ENCODE assay signal across 1 cellular context in the genomic region with DNA sequence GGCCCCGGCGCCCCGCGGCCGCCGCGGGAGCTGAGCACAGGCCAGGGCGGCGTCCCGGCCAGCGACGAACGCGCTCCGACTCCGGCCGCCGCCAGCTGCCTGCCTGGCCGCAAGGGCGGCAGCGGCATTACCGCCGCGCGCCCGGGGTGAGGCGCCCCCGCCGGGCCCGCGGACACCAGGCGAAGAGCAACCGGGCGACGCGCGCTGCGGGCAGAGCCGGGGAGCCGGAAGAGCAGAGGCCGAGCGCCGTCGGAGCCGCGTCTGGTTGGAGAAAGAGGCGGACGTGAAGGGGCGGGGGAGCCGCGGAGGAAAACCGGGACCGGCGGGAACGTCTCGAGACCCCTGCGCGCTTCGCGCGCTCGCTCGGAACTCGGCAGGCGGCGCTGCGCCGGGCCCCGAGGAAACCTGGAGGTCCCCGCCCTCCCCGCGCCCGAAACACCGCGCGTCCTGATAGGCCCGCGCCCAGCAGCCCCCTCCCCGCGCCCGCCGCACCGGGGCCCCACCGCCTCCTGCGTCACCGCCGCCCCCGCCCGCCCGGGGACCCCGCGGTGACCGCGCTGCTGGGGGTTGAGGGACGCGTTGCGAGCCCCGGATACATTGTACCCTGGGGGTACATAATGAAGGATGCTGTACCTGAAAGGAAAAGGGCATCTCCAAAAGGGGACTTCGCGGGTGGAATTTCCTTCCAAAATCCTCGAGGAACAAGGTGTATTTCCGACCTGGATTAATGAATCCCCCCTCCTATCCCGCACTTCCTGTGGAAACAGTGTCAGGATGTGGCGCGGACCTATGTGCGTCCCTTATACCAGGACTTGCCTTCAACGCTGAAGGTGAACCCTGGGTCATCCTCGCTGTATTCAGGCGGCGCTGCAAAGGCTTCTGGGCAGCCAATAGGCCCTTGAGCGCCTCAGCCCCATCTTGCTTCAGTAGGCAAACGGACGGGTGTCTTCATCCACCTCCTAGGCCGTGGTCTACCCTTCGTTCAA.
TF ChIP-seq lines count a peak whose summit lies in the region.

No MANE protein-coding gene starts in this region.

TF ChIP-seq in HEK293, 187 proteins besides CTCF, POLR2A, EP300 and RAD21 (continued from another document and continues in another):
- TF ChIP-seq, protein P1, sequence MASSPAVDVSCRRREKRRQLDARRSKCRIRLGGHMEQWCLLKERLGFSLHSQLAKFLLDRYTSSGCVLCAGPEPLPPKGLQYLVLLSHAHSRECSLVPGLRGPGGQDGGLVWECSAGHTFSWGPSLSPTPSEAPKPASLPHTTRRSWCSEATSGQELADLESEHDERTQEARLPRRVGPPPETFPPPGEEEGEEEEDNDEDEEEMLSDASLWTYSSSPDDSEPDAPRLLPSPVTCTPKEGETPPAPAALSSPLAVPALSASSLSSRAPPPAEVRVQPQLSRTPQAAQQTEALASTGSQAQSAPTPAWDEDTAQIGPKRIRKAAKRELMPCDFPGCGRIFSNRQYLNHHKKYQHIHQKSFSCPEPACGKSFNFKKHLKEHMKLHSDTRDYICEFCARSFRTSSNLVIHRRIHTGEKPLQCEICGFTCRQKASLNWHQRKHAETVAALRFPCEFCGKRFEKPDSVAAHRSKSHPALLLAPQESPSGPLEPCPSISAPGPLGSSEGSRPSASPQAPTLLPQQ (tag by site-specific recombination; IDR thresholded peaks at IDR 0.05), result peak; percentile 56
- TF ChIP-seq, protein P2, sequence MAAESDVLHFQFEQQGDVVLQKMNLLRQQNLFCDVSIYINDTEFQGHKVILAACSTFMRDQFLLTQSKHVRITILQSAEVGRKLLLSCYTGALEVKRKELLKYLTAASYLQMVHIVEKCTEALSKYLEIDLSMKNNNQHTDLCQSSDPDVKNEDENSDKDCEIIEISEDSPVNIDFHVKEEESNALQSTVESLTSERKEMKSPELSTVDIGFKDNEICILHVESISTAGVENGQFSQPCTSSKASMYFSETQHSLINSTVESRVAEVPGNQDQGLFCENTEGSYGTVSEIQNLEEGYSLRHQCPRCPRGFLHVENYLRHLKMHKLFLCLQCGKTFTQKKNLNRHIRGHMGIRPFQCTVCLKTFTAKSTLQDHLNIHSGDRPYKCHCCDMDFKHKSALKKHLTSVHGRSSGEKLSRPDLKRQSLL (tag by site-specific recombination; IDR thresholded peaks at IDR 0.05), result no peak
- TF ChIP-seq KLF10 (tag by site-specific recombination; IDR thresholded peaks at IDR 0.05) (0 out of 2 replicates have a peak, but pooled peaks have one; percentile 39), ZNF514 (tag by site-specific recombination; IDR thresholded peaks at IDR 0.05) (no peak), ZFP69B (tag by site-specific recombination; IDR thresholded peaks at IDR 0.05) (no peak), ZBTB21 (tag by site-specific recombination; IDR thresholded peaks at IDR 0.05) (0 out of 2 replicates have a peak, but pooled peaks have one; percentile 18), TCF7L2 (IDR thresholded peaks at IDR 0.05; ENCODE audit: borderline replicate concordance, low read depth, low read length) (no peak), ZNF2 (tag by site-specific recombination; IDR thresholded peaks at IDR 0.05) (no peak), ZNF132 (tag by site-specific recombination; IDR thresholded peaks at IDR 0.05; ENCODE audit: borderline replicate concordance) (no peak), ZNF785 (tag by site-specific recombination; IDR thresholded peaks at IDR 0.05) (no peak), ZBTB7A (tag by site-specific recombination; IDR thresholded peaks at IDR 0.05; ENCODE audit: low read depth) (no peak), ZNF214 (tag by site-specific recombination; IDR thresholded peaks at IDR 0.05; ENCODE audit: borderline replicate concordance) (no peak), ZNF585B (tag by site-specific recombination; IDR thresholded peaks at IDR 0.05) (no peak), ZNF837 (tag by site-specific recombination; IDR thresholded peaks at IDR 0.05) (no peak), ZSCAN23 (tag by site-specific recombination; IDR thresholded peaks at IDR 0.05) (no peak), ZNF121 (tag by site-specific recombination; IDR thresholded peaks at IDR 0.05) (no peak), GLI2 (tag by site-specific recombination; IDR thresholded peaks at IDR 0.05; ENCODE audit: borderline replicate concordance, low read depth) (no peak), KLF16 (tag by site-specific recombination; IDR thresholded peaks at IDR 0.05) (no peak), KLF7 (tag by site-specific recombination; IDR thresholded peaks at IDR 0.05; ENCODE audit: borderline replicate concordance) (no peak), ZNF354C (tag by site-specific recombination; IDR thresholded peaks at IDR 0.05; ENCODE audit: borderline replicate concordance, low read depth) (no peak), ZNF776 (tag by site-specific recombination; IDR thresholded peaks at IDR 0.05; ENCODE audit: borderline replicate concordance) (no peak), ZNF266 (tag by site-specific recombination; IDR thresholded peaks at IDR 0.05; ENCODE audit: low read depth) (no peak), ZNF169 (tag by site-specific recombination; IDR thresholded peaks at IDR 0.05) (no peak), MEIS1 (CRISPR knock-in tag; IDR thresholded peaks at IDR 0.05; ENCODE audit: borderline replicate concordance) (no peak), ZNF501 (tag by site-specific recombination; IDR thresholded peaks at IDR 0.05) (no peak), ZNF48 (tag by site-specific recombination; IDR thresholded peaks at IDR 0.05) (no peak), ZNF792 (tag by site-specific recombination; IDR thresholded peaks at IDR 0.05) (peak; percentile 94), ZNF239 (tag by site-specific recombination; IDR thresholded peaks at IDR 0.05) (no peak), ZNF211 (tag by site-specific recombination; IDR thresholded peaks at IDR 0.05; ENCODE audit: low read depth) (no peak), ZNF660 (tag by site-specific recombination; IDR thresholded peaks at IDR 0.05) (peak; percentile 18; the same call in 1 of the 2 replicates), ZNF600 (tag by site-specific recombination; IDR thresholded peaks at IDR 0.05) (no peak), ZNF302 (tag by site-specific recombination; IDR thresholded peaks at IDR 0.05; ENCODE audit: low read depth) (no peak), HOXA7 (CRISPR knock-in tag; IDR thresholded peaks at IDR 0.05; ENCODE audit: borderline replicate concordance) (no peak), ZNF16 (tag by site-specific recombination; IDR thresholded peaks at IDR 0.05; ENCODE audit: low read depth) (no peak), ZBTB48 (tag by site-specific recombination; IDR thresholded peaks at IDR 0.05) (no peak; the same call in 1 of the 2 replicates), ZNF223 (tag by site-specific recombination; IDR thresholded peaks at IDR 0.05) (no peak), ZNF843 (tag by site-specific recombination; IDR thresholded peaks at IDR 0.05) (no peak), ZBTB17 (tag by site-specific recombination; IDR thresholded peaks at IDR 0.05) (no peak), GLI4 (tag by site-specific recombination; IDR thresholded peaks at IDR 0.05) (no peak)
- TF ChIP-seq, protein P3, sequence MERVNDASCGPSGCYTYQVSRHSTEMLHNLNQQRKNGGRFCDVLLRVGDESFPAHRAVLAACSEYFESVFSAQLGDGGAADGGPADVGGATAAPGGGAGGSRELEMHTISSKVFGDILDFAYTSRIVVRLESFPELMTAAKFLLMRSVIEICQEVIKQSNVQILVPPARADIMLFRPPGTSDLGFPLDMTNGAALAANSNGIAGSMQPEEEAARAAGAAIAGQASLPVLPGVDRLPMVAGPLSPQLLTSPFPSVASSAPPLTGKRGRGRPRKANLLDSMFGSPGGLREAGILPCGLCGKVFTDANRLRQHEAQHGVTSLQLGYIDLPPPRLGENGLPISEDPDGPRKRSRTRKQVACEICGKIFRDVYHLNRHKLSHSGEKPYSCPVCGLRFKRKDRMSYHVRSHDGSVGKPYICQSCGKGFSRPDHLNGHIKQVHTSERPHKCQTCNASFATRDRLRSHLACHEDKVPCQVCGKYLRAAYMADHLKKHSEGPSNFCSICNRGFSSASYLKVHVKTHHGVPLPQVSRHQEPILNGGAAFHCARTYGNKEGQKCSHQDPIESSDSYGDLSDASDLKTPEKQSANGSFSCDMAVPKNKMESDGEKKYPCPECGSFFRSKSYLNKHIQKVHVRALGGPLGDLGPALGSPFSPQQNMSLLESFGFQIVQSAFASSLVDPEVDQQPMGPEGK (tag by site-specific recombination; IDR thresholded peaks at IDR 0.05), result no peak
- TF ChIP-seq, protein P4, sequence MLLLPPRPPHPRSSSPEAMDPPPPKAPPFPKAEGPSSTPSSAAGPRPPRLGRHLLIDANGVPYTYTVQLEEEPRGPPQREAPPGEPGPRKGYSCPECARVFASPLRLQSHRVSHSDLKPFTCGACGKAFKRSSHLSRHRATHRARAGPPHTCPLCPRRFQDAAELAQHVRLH (tag by site-specific recombination; IDR thresholded peaks at IDR 0.05), result no peak
- TF ChIP-seq, protein P5, sequence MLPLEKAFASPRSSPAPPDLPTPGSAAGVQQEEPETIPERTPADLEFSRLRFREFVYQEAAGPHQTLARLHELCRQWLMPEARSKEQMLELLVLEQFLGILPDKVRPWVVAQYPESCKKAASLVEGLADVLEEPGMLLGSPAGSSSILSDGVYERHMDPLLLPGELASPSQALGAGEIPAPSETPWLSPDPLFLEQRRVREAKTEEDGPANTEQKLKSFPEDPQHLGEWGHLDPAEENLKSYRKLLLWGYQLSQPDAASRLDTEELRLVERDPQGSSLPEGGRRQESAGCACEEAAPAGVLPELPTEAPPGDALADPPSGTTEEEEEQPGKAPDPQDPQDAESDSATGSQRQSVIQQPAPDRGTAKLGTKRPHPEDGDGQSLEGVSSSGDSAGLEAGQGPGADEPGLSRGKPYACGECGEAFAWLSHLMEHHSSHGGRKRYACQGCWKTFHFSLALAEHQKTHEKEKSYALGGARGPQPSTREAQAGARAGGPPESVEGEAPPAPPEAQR (tag by site-specific recombination; IDR thresholded peaks at IDR 0.05), result no peak
- TF ChIP-seq, protein P6, sequence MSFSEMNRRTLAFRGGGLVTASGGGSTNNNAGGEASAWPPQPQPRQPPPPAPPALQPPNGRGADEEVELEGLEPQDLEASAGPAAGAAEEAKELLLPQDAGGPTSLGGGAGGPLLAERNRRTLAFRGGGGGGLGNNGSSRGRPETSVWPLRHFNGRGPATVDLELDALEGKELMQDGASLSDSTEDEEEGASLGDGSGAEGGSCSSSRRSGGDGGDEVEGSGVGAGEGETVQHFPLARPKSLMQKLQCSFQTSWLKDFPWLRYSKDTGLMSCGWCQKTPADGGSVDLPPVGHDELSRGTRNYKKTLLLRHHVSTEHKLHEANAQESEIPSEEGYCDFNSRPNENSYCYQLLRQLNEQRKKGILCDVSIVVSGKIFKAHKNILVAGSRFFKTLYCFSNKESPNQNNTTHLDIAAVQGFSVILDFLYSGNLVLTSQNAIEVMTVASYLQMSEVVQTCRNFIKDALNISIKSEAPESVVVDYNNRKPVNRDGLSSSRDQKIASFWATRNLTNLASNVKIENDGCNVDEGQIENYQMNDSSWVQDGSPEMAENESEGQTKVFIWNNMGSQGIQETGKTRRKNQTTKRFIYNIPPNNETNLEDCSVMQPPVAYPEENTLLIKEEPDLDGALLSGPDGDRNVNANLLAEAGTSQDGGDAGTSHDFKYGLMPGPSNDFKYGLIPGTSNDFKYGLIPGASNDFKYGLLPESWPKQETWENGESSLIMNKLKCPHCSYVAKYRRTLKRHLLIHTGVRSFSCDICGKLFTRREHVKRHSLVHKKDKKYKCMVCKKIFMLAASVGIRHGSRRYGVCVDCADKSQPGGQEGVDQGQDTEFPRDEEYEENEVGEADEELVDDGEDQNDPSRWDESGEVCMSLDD (tag by site-specific recombination; IDR thresholded peaks at IDR 0.05), result 0 out of 2 replicates have a peak, but pooled peaks have one; percentile 67
- TF ChIP-seq, protein P7, sequence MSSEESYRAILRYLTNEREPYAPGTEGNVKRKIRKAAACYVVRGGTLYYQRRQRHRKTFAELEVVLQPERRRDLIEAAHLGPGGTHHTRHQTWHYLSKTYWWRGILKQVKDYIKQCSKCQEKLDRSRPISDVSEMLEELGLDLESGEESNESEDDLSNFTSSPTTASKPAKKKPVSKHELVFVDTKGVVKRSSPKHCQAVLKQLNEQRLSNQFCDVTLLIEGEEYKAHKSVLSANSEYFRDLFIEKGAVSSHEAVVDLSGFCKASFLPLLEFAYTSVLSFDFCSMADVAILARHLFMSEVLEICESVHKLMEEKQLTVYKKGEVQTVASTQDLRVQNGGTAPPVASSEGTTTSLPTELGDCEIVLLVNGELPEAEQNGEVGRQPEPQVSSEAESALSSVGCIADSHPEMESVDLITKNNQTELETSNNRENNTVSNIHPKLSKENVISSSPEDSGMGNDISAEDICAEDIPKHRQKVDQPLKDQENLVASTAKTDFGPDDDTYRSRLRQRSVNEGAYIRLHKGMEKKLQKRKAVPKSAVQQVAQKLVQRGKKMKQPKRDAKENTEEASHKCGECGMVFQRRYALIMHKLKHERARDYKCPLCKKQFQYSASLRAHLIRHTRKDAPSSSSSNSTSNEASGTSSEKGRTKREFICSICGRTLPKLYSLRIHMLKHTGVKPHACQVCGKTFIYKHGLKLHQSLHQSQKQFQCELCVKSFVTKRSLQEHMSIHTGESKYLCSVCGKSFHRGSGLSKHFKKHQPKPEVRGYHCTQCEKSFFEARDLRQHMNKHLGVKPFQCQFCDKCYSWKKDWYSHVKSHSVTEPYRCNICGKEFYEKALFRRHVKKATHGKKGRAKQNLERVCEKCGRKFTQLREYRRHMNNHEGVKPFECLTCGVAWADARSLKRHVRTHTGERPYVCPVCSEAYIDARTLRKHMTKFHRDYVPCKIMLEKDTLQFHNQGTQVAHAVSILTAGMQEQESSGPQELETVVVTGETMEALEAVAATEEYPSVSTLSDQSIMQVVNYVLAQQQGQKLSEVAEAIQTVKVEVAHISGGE (tag by site-specific recombination; conservative IDR thresholded peaks at IDR 0.05; ENCODE audit: low read depth), result peak; percentile 41
- TF ChIP-seq, protein P8, sequence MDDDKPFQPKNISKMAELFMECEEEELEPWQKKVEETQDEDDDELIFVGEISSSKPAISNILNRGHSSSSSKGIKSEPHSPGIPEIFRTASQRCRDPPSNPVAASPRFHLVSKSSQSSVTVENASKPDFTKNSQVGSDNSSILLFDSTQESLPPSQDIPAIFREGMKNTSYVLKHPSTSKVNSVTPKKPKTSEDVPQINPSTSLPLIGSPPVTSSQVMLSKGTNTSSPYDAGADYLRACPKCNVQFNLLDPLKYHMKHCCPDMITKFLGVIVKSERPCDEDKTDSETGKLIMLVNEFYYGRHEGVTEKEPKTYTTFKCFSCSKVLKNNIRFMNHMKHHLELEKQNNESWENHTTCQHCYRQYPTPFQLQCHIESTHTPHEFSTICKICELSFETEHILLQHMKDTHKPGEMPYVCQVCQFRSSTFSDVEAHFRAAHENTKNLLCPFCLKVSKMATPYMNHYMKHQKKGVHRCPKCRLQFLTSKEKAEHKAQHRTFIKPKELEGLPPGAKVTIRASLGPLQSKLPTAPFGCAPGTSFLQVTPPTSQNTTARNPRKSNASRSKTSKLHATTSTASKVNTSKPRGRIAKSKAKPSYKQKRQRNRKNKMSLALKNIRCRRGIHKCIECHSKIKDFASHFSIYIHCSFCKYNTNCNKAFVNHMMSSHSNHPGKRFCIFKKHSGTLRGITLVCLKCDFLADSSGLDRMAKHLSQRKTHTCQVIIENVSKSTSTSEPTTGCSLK (tag by site-specific recombination; IDR thresholded peaks at IDR 0.05), result no peak
- TF ChIP-seq, protein P9, sequence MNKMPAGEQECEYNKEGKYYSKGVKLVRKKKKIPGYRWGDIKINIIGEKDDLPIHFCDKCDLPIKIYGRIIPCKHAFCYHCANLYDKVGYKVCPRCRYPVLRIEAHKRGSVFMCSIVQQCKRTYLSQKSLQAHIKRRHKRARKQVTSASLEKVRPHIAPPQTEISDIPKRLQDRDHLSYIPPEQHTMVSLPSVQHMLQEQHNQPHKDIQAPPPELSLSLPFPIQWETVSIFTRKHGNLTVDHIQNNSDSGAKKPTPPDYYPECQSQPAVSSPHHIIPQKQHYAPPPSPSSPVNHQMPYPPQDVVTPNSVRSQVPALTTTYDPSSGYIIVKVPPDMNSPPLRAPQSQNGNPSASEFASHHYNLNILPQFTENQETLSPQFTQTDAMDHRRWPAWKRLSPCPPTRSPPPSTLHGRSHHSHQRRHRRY (tag by site-specific recombination; IDR thresholded peaks at IDR 0.05), result no peak
